11 cellular contexts compared by ENCODE assay signal in genomic region chr1:55870076-55870475, GRCh38.
"Had no signal": no experiment of that assay in that cellular context is flagged by ENCODE, and none has a peak within 500 bp of the region (broad histone marks: within the 10 kb centered on the region; RNA-seq: fewer than 3 reads in every experiment).

No MANE protein-coding gene starts in this region.

- H3K4me3 Mint-ChIP-seq: activated CD4-positive, alpha-beta memory T cell treated with anti-CD3 and anti-CD28 coated beads, Interleukin-2, amount 10 ng/mL, durations not matched to agents 7 days and 5 days; neural crest cell; stimulated activated effector memory CD8-positive, alpha-beta T cell treated with anti-CD3 and anti-CD28 coated beads, Interleukin-12 subunit alpha, Interleukin-12 subunit beta, amount 100 ng/mL, for 72 hours had no signal

- H3K36me3 ChIP-seq: ovary, transverse colon had no signal

- H3K27ac ChIP-seq: ovary, transverse colon, VCaP had no signal

- H3K27ac Mint-ChIP-seq: activated CD4-positive, alpha-beta memory T cell treated with anti-CD3 and anti-CD28 coated beads, Interleukin-2, amount 10 ng/mL, durations not matched to agents 7 days and 5 days; stimulated activated effector memory CD8-positive, alpha-beta T cell treated with anti-CD3 and anti-CD28 coated beads, Interleukin-12 subunit alpha, Interleukin-12 subunit beta, amount 100 ng/mL, for 72 hours had no signal

- H3K27me3 ChIP-seq: ovary, transverse colon had no signal

- H3K4me1 Mint-ChIP-seq: activated CD4-positive, alpha-beta memory T cell treated with anti-CD3 and anti-CD28 coated beads, Interleukin-2, amount 10 ng/mL, durations not matched to agents 7 days and 5 days; stimulated activated effector memory CD8-positive, alpha-beta T cell treated with anti-CD3 and anti-CD28 coated beads, Interleukin-12 subunit alpha, Interleukin-12 subunit beta, amount 100 ng/mL, for 72 hours had no signal

- H3K4me3 ChIP-seq: ovary, skin epidermis, transverse colon had no signal

- H3K27me3 Mint-ChIP-seq: activated CD4-positive, alpha-beta memory T cell treated with anti-CD3 and anti-CD28 coated beads, Interleukin-2, amount 10 ng/mL, durations not matched to agents 7 days and 5 days had no signal

- DNase-seq: activated CD4-positive, alpha-beta memory T cell treated with anti-CD3 and anti-CD28 coated beads, Interleukin-2, amount 10 ng/mL, durations not matched to agents 7 days and 5 days; aorta; hippocampal formation; ovary; SW 1271; T-helper 9 cell; transverse colon had no signal

- H3K4me1 ChIP-seq: transverse colon had no signal

- H3K9me3 ChIP-seq: ovary, transverse colon had no signal

- H3K9me3 Mint-ChIP-seq: activated CD4-positive, alpha-beta memory T cell treated with anti-CD3 and anti-CD28 coated beads, Interleukin-2, amount 10 ng/mL, durations not matched to agents 7 days and 5 days; stimulated activated effector memory CD8-positive, alpha-beta T cell treated with anti-CD3 and anti-CD28 coated beads, Interleukin-12 subunit alpha, Interleukin-12 subunit beta, amount 100 ng/mL, for 72 hours had no signal

- H3K36me3 Mint-ChIP-seq: stimulated activated effector memory CD8-positive, alpha-beta T cell treated with anti-CD3 and anti-CD28 coated beads, Interleukin-12 subunit alpha, Interleukin-12 subunit beta, amount 100 ng/mL, for 72 hours had no signal

- ATAC-seq: stimulated activated effector memory CD8-positive, alpha-beta T cell treated with anti-CD3 and anti-CD28 coated beads, Interleukin-12 subunit alpha, Interleukin-12 subunit beta, amount 100 ng/mL, for 72 hours had no signal
